ENCODE assay signal across 15 cellular contexts in genomic region chr3:150825192-150825915, GRCh38.
"Had no signal": no experiment of that assay in that cellular context is flagged by ENCODE, and none has a peak within 500 bp of the region (broad histone marks: within the 10 kb centered on the region; RNA-seq: fewer than 3 reads in every experiment).

No MANE protein-coding gene starts in this region.

- H3K4me1 ChIP-seq: gastroesophageal sphincter, tibial artery, vagina had no signal

- ATAC-seq: effector memory CD8-positive, alpha-beta T cell; gastroesophageal sphincter; WTC11 had no signal

- H3K27ac ChIP-seq: epithelial cell of prostate, gastroesophageal sphincter, ovary, tibial artery, vagina had no signal

- DNase-seq: activated CD4-positive, alpha-beta T cell treated with anti-CD3 and anti-CD28 coated beads for 48 hours; activated naive CD4-positive, alpha-beta T cell treated with anti-CD3 and anti-CD28 coated beads, Interleukin-2, amount 50 U/mL, for 16 hours; activated T-cell treated with anti-CD3 and anti-CD28 coated beads for 4 hours; amniotic stem cell; cerebellar nuclear complex; effector memory CD8-positive, alpha-beta T cell; hypothalamus; mesendoderm; ovary; stimulated activated CD4-positive, alpha-beta T cell treated with anti-CD3 and anti-CD28 coated beads, Interleukin-4, amount 100 ng/mL, for 1 hour; tibial artery had no signal

- H3K9me3 ChIP-seq: gastroesophageal sphincter, ovary, tibial artery, vagina had no signal

- H3K36me3 ChIP-seq: gastroesophageal sphincter, ovary, tibial artery, vagina had no signal

- H3K27me3 ChIP-seq: ovary, vagina had no signal

- H3K4me3 ChIP-seq: gastroesophageal sphincter, ovary, tibial artery, vagina had no signal
